29 cellular contexts compared by ENCODE assay signal in genomic region chr10:44853796-44854195, GRCh38. TPM values are rescaled to one million over a fixed set of nuclear protein-coding genes. Genes with fewer than 3 reads are reported as not detected.
"Had no signal": no experiment of that assay in that cellular context is flagged by ENCODE, and none has a peak within 500 bp of the region (broad histone marks: within the 10 kb centered on the region; RNA-seq: fewer than 3 reads in every experiment).

No MANE protein-coding gene starts in this region.

- H3K4me3 ChIP-seq: coronary artery, esophagus squamous epithelium, heart right ventricle, lung, mucosa of descending colon, neural progenitor cell, prostate gland, sigmoid colon, testis, tibial artery, upper lobe of left lung, uterus had no signal

- DNase-seq: effector memory CD4-positive, alpha-beta T cell; esophagus squamous epithelium; foreskin melanocyte; glutamatergic neuron; heart right ventricle; hippocampal formation; mucosa of descending colon; naive B cell; sigmoid colon; stimulated activated CD4-positive, alpha-beta T cell treated with anti-CD3 and anti-CD28 coated beads, Interleukin-2, amount 100 ng/mL, for 24 hours; stimulated activated CD4-positive, alpha-beta T cell treated with anti-CD3 and anti-CD28 coated beads, Interleukin-4, amount 100 ng/mL, for 24 hours; stimulated activated naive CD8-positive, alpha-beta T cell treated with anti-CD3 and anti-CD28 coated beads, Interleukin-15, Interleukin-2, amounts not matched to agents 100 U/mL and 50 U/mL, for 24 hours; tibial artery; upper lobe of left lung; uterus had no signal

- H3K4me3 Mint-ChIP-seq: memory B cell; mesothelial cell of epicardium; naive B cell; natural killer cell treated with Interleukin-12 subunit alpha and Interleukin-12 subunit beta and Interleukin-15 and Interleukin-18, amount 100 ng/mL, for 72 hours; neural progenitor cell; stimulated activated memory B cell treated with anti-CD40 and anti-IgM and Interleukin-4, amounts not matched to agents 10 μg/mL and 1 μg/mL and 100 μg/mL, for 72 hours had no signal

- H3K27me3 ChIP-seq: esophagus squamous epithelium, heart right ventricle, neural progenitor cell, sigmoid colon, testis, tibial artery, upper lobe of left lung, uterus had no signal

- H3K27ac Mint-ChIP-seq: memory B cell; mesothelial cell of epicardium; naive B cell; natural killer cell treated with Interleukin-12 subunit alpha and Interleukin-12 subunit beta and Interleukin-15 and Interleukin-18, amount 100 ng/mL, for 72 hours; neural progenitor cell; stimulated activated memory B cell treated with anti-CD40 and anti-IgM and Interleukin-4, amounts not matched to agents 10 μg/mL and 1 μg/mL and 100 μg/mL, for 72 hours had no signal

- FAIRE-seq: endothelial cell of umbilical vein, keratinocyte had no signal

- H3K9me3 Mint-ChIP-seq: mesothelial cell of epicardium; natural killer cell treated with Interleukin-12 subunit alpha and Interleukin-12 subunit beta and Interleukin-15 and Interleukin-18, amount 100 ng/mL, for 72 hours; neural progenitor cell; stimulated activated memory B cell treated with anti-CD40 and anti-IgM and Interleukin-4, amounts not matched to agents 10 μg/mL and 1 μg/mL and 100 μg/mL, for 72 hours had no signal

- H3K9me3 ChIP-seq: esophagus squamous epithelium, mucosa of descending colon, prostate gland, sigmoid colon, testis, tibial artery, upper lobe of left lung, uterus had no signal

- ATAC-seq: natural killer cell treated with Interleukin-12 subunit alpha and Interleukin-12 subunit beta and Interleukin-15 and Interleukin-18, amount 100 ng/mL, for 72 hours; stimulated activated memory B cell treated with anti-CD40 and anti-IgM and Interleukin-4, amounts not matched to agents 10 μg/mL and 1 μg/mL and 100 μg/mL, for 72 hours; stimulated activated naive CD8-positive, alpha-beta T cell treated with anti-CD3 and anti-CD28 coated beads, Interleukin-15, Interleukin-2, amounts not matched to agents 100 U/mL and 50 U/mL, for 24 hours had no signal

- H3K27me3 Mint-ChIP-seq: naive B cell; natural killer cell treated with Interleukin-12 subunit alpha and Interleukin-12 subunit beta and Interleukin-15 and Interleukin-18, amount 100 ng/mL, for 72 hours; stimulated activated memory B cell treated with anti-CD40 and anti-IgM and Interleukin-4, amounts not matched to agents 10 μg/mL and 1 μg/mL and 100 μg/mL, for 72 hours had no signal

- H3K36me3 ChIP-seq: esophagus squamous epithelium, heart right ventricle, neural progenitor cell, prostate gland, sigmoid colon, tibial artery, upper lobe of left lung, uterus had no signal

- H3K4me1 Mint-ChIP-seq: memory B cell; mesothelial cell of epicardium; naive B cell; stimulated activated memory B cell treated with anti-CD40 and anti-IgM and Interleukin-4, amounts not matched to agents 10 μg/mL and 1 μg/mL and 100 μg/mL, for 72 hours had no signal

- H3K4me1 ChIP-seq: esophagus squamous epithelium, prostate gland, sigmoid colon, testis, tibial artery, upper lobe of left lung, uterus had no signal

- H2AFZ ChIP-seq: neural progenitor cell had no signal

- H3K9ac ChIP-seq: neural progenitor cell had no signal

- H3K36me3 Mint-ChIP-seq: memory B cell; mesothelial cell of epicardium; naive B cell; natural killer cell treated with Interleukin-12 subunit alpha and Interleukin-12 subunit beta and Interleukin-15 and Interleukin-18, amount 100 ng/mL, for 72 hours; neural progenitor cell; stimulated activated memory B cell treated with anti-CD40 and anti-IgM and Interleukin-4, amounts not matched to agents 10 μg/mL and 1 μg/mL and 100 μg/mL, for 72 hours had no signal

- H3K27ac ChIP-seq: coronary artery, esophagus squamous epithelium, heart right ventricle, neural progenitor cell, prostate gland, sigmoid colon, testis, tibial artery, upper lobe of left lung, uterus had no signal

RNA-seq across cellular contexts. Expression of gene TMEM72, which starts 57.3 kb away (rescaled TPM):
- total RNA-seq: dermis blood vessel endothelial cell; endothelial cell of umbilical vein; epithelial cell of proximal tubule; esophagus squamous epithelium; natural killer cell treated with Interleukin-12 subunit alpha and Interleukin-12 subunit beta and Interleukin-15 and Interleukin-18, amount 100 ng/mL, for 72 hours; osteocyte had no signal
- polyA plus RNA-seq: endothelial cell of umbilical vein, heart right ventricle, keratinocyte had no signal
